Comparison of ENCODE assay signal across 2 cellular contexts in the genomic region with DNA sequence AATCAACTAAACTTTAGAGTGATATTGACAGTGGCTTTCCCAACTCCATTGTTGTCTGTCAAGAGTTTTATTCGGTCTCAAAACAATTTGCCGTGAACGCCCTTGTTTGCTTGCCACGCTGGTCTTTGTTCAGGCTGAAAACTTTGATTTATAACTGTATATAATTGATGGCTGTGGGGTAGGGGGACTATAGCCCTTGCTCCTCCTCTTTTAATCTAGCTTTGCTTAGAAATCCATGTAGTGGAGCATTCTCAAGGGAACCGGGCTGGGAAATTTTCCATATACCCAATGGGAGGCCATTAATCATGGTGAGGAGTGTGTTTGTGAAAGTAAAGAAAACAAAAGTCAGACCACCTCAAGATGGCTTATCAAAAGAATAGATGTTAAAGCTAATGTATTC.
TF ChIP-seq lines count a peak whose summit lies in the region.

No MANE protein-coding gene starts in this region.

TF ChIP-seq in HEK293T, 16 proteins besides CTCF, POLR2A, EP300 and RAD21 (continued from another document):
- TF ChIP-seq, protein P1, sequence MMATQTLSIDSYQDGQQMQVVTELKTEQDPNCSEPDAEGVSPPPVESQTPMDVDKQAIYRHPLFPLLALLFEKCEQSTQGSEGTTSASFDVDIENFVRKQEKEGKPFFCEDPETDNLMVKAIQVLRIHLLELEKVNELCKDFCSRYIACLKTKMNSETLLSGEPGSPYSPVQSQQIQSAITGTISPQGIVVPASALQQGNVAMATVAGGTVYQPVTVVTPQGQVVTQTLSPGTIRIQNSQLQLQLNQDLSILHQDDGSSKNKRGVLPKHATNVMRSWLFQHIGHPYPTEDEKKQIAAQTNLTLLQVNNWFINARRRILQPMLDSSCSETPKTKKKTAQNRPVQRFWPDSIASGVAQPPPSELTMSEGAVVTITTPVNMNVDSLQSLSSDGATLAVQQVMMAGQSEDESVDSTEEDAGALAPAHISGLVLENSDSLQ (IDR thresholded peaks at IDR 0.05) = peak; percentile 97
- peak; percentile 70; the same call in 1 of the 2 replicates for TF ChIP-seq CTBP1 (IDR thresholded peaks at IDR 0.05; ENCODE audit: borderline replicate concordance)
- TF ChIP-seq LEF1 (IDR thresholded peaks at IDR 0.05; ENCODE audit: borderline replicate concordance) = no peak
- TF ChIP-seq HDGF (IDR thresholded peaks at IDR 0.05; ENCODE audit: borderline replicate concordance) = no peak
- no peak for TF ChIP-seq L3MBTL2 (conservative IDR thresholded peaks at IDR 0.05)
TF ChIP-seq in HEK293T: peak in this region for 2.

TF ChIP-seq in H1, 55 proteins besides CTCF, POLR2A, EP300 and RAD21 (continued from another document):
- TF ChIP-seq, protein P2, sequence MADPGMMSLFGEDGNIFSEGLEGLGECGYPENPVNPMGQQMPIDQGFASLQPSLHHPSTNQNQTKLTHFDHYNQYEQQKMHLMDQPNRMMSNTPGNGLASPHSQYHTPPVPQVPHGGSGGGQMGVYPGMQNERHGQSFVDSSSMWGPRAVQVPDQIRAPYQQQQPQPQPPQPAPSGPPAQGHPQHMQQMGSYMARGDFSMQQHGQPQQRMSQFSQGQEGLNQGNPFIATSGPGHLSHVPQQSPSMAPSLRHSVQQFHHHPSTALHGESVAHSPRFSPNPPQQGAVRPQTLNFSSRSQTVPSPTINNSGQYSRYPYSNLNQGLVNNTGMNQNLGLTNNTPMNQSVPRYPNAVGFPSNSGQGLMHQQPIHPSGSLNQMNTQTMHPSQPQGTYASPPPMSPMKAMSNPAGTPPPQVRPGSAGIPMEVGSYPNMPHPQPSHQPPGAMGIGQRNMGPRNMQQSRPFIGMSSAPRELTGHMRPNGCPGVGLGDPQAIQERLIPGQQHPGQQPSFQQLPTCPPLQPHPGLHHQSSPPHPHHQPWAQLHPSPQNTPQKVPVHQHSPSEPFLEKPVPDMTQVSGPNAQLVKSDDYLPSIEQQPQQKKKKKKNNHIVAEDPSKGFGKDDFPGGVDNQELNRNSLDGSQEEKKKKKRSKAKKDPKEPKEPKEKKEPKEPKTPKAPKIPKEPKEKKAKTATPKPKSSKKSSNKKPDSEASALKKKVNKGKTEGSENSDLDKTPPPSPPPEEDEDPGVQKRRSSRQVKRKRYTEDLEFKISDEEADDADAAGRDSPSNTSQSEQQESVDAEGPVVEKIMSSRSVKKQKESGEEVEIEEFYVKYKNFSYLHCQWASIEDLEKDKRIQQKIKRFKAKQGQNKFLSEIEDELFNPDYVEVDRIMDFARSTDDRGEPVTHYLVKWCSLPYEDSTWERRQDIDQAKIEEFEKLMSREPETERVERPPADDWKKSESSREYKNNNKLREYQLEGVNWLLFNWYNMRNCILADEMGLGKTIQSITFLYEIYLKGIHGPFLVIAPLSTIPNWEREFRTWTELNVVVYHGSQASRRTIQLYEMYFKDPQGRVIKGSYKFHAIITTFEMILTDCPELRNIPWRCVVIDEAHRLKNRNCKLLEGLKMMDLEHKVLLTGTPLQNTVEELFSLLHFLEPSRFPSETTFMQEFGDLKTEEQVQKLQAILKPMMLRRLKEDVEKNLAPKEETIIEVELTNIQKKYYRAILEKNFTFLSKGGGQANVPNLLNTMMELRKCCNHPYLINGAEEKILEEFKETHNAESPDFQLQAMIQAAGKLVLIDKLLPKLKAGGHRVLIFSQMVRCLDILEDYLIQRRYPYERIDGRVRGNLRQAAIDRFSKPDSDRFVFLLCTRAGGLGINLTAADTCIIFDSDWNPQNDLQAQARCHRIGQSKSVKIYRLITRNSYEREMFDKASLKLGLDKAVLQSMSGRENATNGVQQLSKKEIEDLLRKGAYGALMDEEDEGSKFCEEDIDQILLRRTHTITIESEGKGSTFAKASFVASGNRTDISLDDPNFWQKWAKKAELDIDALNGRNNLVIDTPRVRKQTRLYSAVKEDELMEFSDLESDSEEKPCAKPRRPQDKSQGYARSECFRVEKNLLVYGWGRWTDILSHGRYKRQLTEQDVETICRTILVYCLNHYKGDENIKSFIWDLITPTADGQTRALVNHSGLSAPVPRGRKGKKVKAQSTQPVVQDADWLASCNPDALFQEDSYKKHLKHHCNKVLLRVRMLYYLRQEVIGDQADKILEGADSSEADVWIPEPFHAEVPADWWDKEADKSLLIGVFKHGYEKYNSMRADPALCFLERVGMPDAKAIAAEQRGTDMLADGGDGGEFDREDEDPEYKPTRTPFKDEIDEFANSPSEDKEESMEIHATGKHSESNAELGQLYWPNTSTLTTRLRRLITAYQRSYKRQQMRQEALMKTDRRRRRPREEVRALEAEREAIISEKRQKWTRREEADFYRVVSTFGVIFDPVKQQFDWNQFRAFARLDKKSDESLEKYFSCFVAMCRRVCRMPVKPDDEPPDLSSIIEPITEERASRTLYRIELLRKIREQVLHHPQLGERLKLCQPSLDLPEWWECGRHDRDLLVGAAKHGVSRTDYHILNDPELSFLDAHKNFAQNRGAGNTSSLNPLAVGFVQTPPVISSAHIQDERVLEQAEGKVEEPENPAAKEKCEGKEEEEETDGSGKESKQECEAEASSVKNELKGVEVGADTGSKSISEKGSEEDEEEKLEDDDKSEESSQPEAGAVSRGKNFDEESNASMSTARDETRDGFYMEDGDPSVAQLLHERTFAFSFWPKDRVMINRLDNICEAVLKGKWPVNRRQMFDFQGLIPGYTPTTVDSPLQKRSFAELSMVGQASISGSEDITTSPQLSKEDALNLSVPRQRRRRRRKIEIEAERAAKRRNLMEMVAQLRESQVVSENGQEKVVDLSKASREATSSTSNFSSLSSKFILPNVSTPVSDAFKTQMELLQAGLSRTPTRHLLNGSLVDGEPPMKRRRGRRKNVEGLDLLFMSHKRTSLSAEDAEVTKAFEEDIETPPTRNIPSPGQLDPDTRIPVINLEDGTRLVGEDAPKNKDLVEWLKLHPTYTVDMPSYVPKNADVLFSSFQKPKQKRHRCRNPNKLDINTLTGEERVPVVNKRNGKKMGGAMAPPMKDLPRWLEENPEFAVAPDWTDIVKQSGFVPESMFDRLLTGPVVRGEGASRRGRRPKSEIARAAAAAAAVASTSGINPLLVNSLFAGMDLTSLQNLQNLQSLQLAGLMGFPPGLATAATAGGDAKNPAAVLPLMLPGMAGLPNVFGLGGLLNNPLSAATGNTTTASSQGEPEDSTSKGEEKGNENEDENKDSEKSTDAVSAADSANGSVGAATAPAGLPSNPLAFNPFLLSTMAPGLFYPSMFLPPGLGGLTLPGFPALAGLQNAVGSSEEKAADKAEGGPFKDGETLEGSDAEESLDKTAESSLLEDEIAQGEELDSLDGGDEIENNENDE (IDR thresholded peaks at IDR 0.05; ENCODE audit: insufficient replicate concordance, low read length) = no peak
- TF ChIP-seq JUND (IDR thresholded peaks at IDR 0.05; ENCODE audit: low read length) (no peak), SP1 (IDR thresholded peaks at IDR 0.05; ENCODE audit: low read depth, low read length) (no peak)
TF ChIP-seq in H1: peak in this region for 0.
